8 cellular contexts compared by ENCODE assay signal in the genomic region with DNA sequence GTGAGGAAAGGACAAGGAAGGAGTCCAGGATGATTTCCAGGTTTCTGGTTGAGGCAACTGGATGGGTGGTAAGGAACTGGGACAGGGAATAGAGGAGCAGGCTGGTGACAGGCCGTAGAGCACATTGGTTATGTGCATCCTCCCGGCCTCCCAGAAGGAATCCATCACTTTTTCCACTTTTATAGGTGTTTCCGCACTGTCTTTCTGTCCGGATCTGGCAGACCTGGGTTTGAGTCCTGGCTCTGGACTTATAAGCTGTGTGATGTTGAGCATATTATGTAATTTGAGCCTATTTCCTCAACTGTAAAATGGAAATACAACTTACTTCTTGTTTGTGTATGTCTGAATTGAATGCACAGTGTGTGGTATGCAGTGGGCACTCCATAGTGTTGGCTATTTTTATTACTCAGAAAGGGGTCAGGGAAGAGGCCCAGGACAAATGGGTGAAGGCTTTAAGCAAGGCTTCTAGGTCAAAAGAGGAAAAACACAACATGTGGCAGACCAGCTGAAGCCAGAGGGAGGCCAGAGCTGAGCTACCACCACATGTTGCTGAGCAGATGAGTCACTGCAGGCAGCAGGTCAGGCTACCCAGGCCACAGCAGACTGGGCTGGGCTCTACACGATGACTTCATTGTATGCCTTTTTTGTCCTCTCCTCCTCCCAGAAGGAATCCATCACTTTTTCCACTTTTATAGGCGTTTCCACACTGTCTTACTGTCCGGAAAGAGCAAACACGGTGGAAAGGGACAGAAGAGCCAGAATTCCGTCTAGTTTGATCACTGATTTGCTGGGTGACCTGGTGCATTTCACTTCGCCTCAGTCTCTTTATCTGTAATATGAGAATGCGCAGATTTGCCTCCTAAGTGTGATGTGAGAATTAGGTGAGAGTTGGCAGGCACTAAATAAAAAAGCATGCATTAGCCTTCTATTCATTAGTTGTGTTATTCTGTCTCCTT. TPM values are rescaled to one million over a fixed set of nuclear protein-coding genes. Genes with fewer than 3 reads are reported as not detected.
DNase-seq lines count a peak whose midpoint lies in the region; ATAC-seq lines count a peak whose summit lies in the region.

No MANE protein-coding gene starts in this region.

- ATAC-seq in HG02973 (IDR thresholded peaks at IDR 0.05; ENCODE audit: unreplicated experiment) (peak; percentile 33), Right ventricle myocardium inferior (peak; percentile 91), GM18519 (IDR thresholded peaks at IDR 0.05; ENCODE audit: low FRiP score, unreplicated experiment) (no peak), GM21515 (IDR thresholded peaks at IDR 0.05; ENCODE audit: unreplicated experiment) (no peak)
- no peak for ATAC-seq in activated naive CD8-positive, alpha-beta T cell treated with anti-CD3 and anti-CD28 coated beads, Interleukin-2, amount 10 ng/mL, durations not matched to agents 7 days and 5 days (ENCODE audit: low read depth)

- peaks cover 5% of the 10 kb centered on the region for H3K27me3 Mint-ChIP-seq in activated naive CD8-positive, alpha-beta T cell treated with anti-CD3 and anti-CD28 coated beads, Interleukin-2, amount 10 ng/mL, durations not matched to agents 7 days and 5 days

- intact Hi-C loops in Right ventricle myocardium inferior (cut with DNase I), result loop anchor here (5.0 kb wide), 1 partner anchor 50 kb away; the partner anchor contains the start of gene IPP

- peaks cover 17% of the 10 kb centered on the region for H3K36me3 Mint-ChIP-seq in activated naive CD8-positive, alpha-beta T cell treated with anti-CD3 and anti-CD28 coated beads, Interleukin-2, amount 10 ng/mL, durations not matched to agents 7 days and 5 days

- POLR2A ChIA-PET in activated naive CD8-positive, alpha-beta T cell treated with anti-CD3 and anti-CD28 coated beads, Interleukin-2, amount 10 ng/mL, durations not matched to agents 7 days and 5 days (lab: Charles Lee), result interaction anchor here (3.4 kb wide), 1 partner anchor 116 kb away, joined by 21 read pairs; the partner anchor contains the start of gene GPBP1L1

- peak overlapping the region; percentile 82 for H3K4me3 Mint-ChIP-seq in activated naive CD8-positive, alpha-beta T cell treated with anti-CD3 and anti-CD28 coated beads, Interleukin-2, amount 10 ng/mL, durations not matched to agents 7 days and 5 days

- H3K4me1 Mint-ChIP-seq in activated naive CD8-positive, alpha-beta T cell treated with anti-CD3 and anti-CD28 coated beads, Interleukin-2, amount 10 ng/mL, durations not matched to agents 7 days and 5 days, result peaks cover 24% of the 10 kb centered on the region

- DNase-seq in EL (peak; percentile 97), NCI-H82 (lab: John Stamatoyannopoulos, UW) (peak; percentile 78), Right ventricle myocardium inferior (ENCODE audit: missing footprints) (peak; percentile 77), non-pigmented ciliary epithelial cell (ENCODE audit: low read depth) (peak; percentile 95)
- no peak for DNase-seq in activated naive CD8-positive, alpha-beta T cell treated with anti-CD3 and anti-CD28 coated beads, Interleukin-2, amount 10 ng/mL, durations not matched to agents 7 days and 5 days

- H3K9me3 Mint-ChIP-seq in activated naive CD8-positive, alpha-beta T cell treated with anti-CD3 and anti-CD28 coated beads, Interleukin-2, amount 10 ng/mL, durations not matched to agents 7 days and 5 days, result no peaks in the 10 kb centered on the region

- H3K27ac Mint-ChIP-seq in activated naive CD8-positive, alpha-beta T cell treated with anti-CD3 and anti-CD28 coated beads, Interleukin-2, amount 10 ng/mL, durations not matched to agents 7 days and 5 days, result peak overlapping the region; percentile 75

RNA-seq across cellular contexts. Expression of gene MAST2, which starts 0.8 kb away (rescaled TPM):
- 10 to 100 TPM; 20.9 to 23.7 TPM for total RNA-seq in activated naive CD8-positive, alpha-beta T cell treated with anti-CD3 and anti-CD28 coated beads, Interleukin-2, amount 10 ng/mL, durations not matched to agents 7 days and 5 days
- total RNA-seq in Right ventricle myocardium inferior, result 100 TPM

RNA-seq across cellular contexts. Expression of gene IPP, which starts 52.2 kb away (rescaled TPM):
- 10 to 100 TPM; 13.4 to 14.3 TPM for total RNA-seq in activated naive CD8-positive, alpha-beta T cell treated with anti-CD3 and anti-CD28 coated beads, Interleukin-2, amount 10 ng/mL, durations not matched to agents 7 days and 5 days
- total RNA-seq in Right ventricle myocardium inferior, result 11.6 TPM

Comparison
In these comparisons a context has a peak if more than half of its experiments do, and no peak if none do; other contexts are left out.
1. ATAC-seq: peak in HG02973 (single experiment) and Right ventricle myocardium inferior (single experiment); none in activated naive CD8-positive, alpha-beta T cell treated with anti-CD3 and anti-CD28 coated beads, Interleukin-2, amount 10 ng/mL, durations not matched to agents 7 days and 5 days (single experiment), GM18519 (single experiment) and GM21515 (single experiment).